ENCODE assay signal across 12 cellular contexts in genomic region chr4:2047781-2048581, GRCh38.
"Had no signal": no experiment of that assay in that cellular context is flagged by ENCODE, and none has a peak within 500 bp of the region (broad histone marks: within the 10 kb centered on the region; RNA-seq: fewer than 3 reads in every experiment).

No MANE protein-coding gene starts in this region.

- ATAC-seq: activated CD8-positive, alpha-beta T cell treated with anti-CD3 and anti-CD28 coated beads for 36 hours; activated naive CD4-positive, alpha-beta T cell treated with anti-CD3 and anti-CD28 coated beads, Interleukin-2, amount 50 U/mL, for 72 hours; esophagus mucosa; left lung; pancreas; stimulated activated naive CD8-positive, alpha-beta T cell treated with anti-CD3 and anti-CD28 coated beads, Interleukin-15, amount 100 ng/mL, for 72 hours had no signal

- H3K9me3 ChIP-seq: left lung, pancreas, uterus had no signal

- H3K36me3 ChIP-seq: left lung, pancreas, uterus had no signal

- DNase-seq: activated CD4-positive, CD25-positive, alpha-beta regulatory T cell treated with anti-CD3 and anti-CD28 coated beads, Interleukin-2, amount 50 U/mL, for 72 hours; activated CD8-positive, alpha-beta T cell treated with anti-CD3 and anti-CD28 coated beads for 36 hours; amniotic stem cell; glutamatergic neuron; stimulated activated CD4-positive, alpha-beta T cell treated with anti-CD3 and anti-CD28 coated beads, Interleukin-4, amount 100 ng/mL, for 24 hours; stimulated activated naive CD8-positive, alpha-beta T cell treated with anti-CD3 and anti-CD28 coated beads, Interleukin-15, amount 100 ng/mL, for 72 hours; T-helper 9 cell; uterus had no signal

- H3K27ac ChIP-seq: left lung, pancreas, uterus had no signal

- H3K27me3 ChIP-seq: pancreas, uterus had no signal

- H3K4me3 ChIP-seq: left lung, pancreas, uterus had no signal

- H3K4me1 ChIP-seq: pancreas, uterus had no signal
